Comparison of ENCODE assay signal across 16 cellular contexts in genomic region chr4:100933628-100934027, GRCh38.
DNase-seq lines count a peak whose midpoint lies in the region; ATAC-seq and TF ChIP-seq lines count a peak whose summit lies in the region.
"Had no signal": no experiment of that assay in that cellular context is flagged by ENCODE, and none has a peak within 500 bp of the region (broad histone marks: within the 10 kb centered on the region; RNA-seq: fewer than 3 reads in every experiment).

No MANE protein-coding gene starts in this region.

- no peak overlapping the region for H3K27ac ChIP-seq in breast epithelium
- H3K27ac ChIP-seq in vagina, result no peak overlapping the region
- no peak overlapping the region for H3K27ac ChIP-seq in testis

- H3K27me3 Mint-ChIP-seq in MCF 10A (ENCODE audit: insufficient read depth, unreplicated experiment), result no peaks in the 10 kb centered on the region
- H3K27me3 Mint-ChIP-seq: type B pancreatic cell had no signal

- H3K36me3 ChIP-seq in breast epithelium (no peaks in the 10 kb centered on the region), vagina (no peaks in the 10 kb centered on the region), testis (ENCODE audit: low read depth, missing control alignments) (no peaks in the 10 kb centered on the region)

- peak; percentile 42 for DNase-seq in MCF 10A (ENCODE audit: unreplicated experiment)
- no peak for DNase-seq in breast epithelium (ENCODE audit: low spot score in 2 of 2)
- peak; percentile 4 for DNase-seq in RPMI7951 (ENCODE audit: low read depth)
- DNase-seq in fibroblast of mammary gland (ENCODE audit: low read depth), result peak; percentile 80
- DNase-seq in vagina (ENCODE audit: extremely low spot score in 2 of 2), result no peak
- no peak for DNase-seq in testis
- DNase-seq: ACHN; activated CD4-positive, alpha-beta T cell treated with anti-CD3 and anti-CD28 coated beads, Interleukin-2, amount 10 ng/mL, durations not matched to agents 24 days and 14 days; cerebellar nuclear complex; NCI-H1436; nucleus accumbens; stimulated activated CD8-positive, alpha-beta memory T cell treated with anti-CD3 and anti-CD28 coated beads, Interleukin-4, amount 100 ng/mL, for 48 hours had no signal

- intact Hi-C loops in MCF 10A (cut with micrococcal nuclease) (loop anchor here (10.0 kb wide), 1 partner anchor 231 kb away; no protein-coding TSS in a partner anchor), breast epithelium (cut with DNase I; ENCODE audit: low total_unique reads) (loop anchor here (5.0 to 10.0 kb wide), 3 partner anchors 221 to 856 kb away; no protein-coding TSS in a partner anchor), vagina (cut with DNase I) (no loop called here), testis (cut with DNase I; ENCODE audit: low total_unique reads) (no loop called here)

- no peak for TF ChIP-seq CTCF in MCF 10A (IDR thresholded peaks at IDR 0.05; ENCODE audit: unreplicated experiment)
- TF ChIP-seq CTCF in breast epithelium (IDR thresholded peaks at IDR 0.05), result no peak
- no peak for TF ChIP-seq CTCF in fibroblast of mammary gland (conservative IDR thresholded peaks at IDR 0.05; ENCODE audit: control insufficient read depth, insufficient read depth, low read depth, low read length)
- TF ChIP-seq CTCF in vagina (IDR thresholded peaks at IDR 0.05), result no peak
- no peak for TF ChIP-seq CTCF in testis (IDR thresholded peaks at IDR 0.05)

- H3K36me3 Mint-ChIP-seq in MCF 10A (ENCODE audit: insufficient read depth, unreplicated experiment), result no peaks in the 10 kb centered on the region
- H3K36me3 Mint-ChIP-seq: type B pancreatic cell had no signal

- no peaks in the 10 kb centered on the region for H3K9me3 Mint-ChIP-seq in MCF 10A (ENCODE audit: unreplicated experiment)
- H3K9me3 Mint-ChIP-seq: activated CD4-positive, alpha-beta T cell treated with anti-CD3 and anti-CD28 coated beads, Interleukin-2, amount 10 ng/mL, durations not matched to agents 24 days and 14 days; T-helper 1 cell treated with Interleukin-12 subunit alpha and Interleukin-12 subunit beta and Interleukin-4 antibody, amounts not matched to agents 30 μg/mL and 1 μg/mL, for 36 hours; type B pancreatic cell had no signal

- ATAC-seq in HG02884 (IDR thresholded peaks at IDR 0.05; ENCODE audit: unreplicated experiment) (no peak), HG03520 (IDR thresholded peaks at IDR 0.05; ENCODE audit: unreplicated experiment) (no peak)

- peak overlapping the region; percentile 10 for H3K27ac Mint-ChIP-seq in MCF 10A (ENCODE audit: low read depth, unreplicated experiment)
- H3K27ac Mint-ChIP-seq: activated CD4-positive, alpha-beta T cell treated with anti-CD3 and anti-CD28 coated beads, Interleukin-2, amount 10 ng/mL, durations not matched to agents 24 days and 14 days; T-helper 1 cell treated with Interleukin-12 subunit alpha and Interleukin-12 subunit beta and Interleukin-4 antibody, amounts not matched to agents 30 μg/mL and 1 μg/mL, for 36 hours; type B pancreatic cell had no signal

- H3K27me3 ChIP-seq in breast epithelium (no peaks in the 10 kb centered on the region), vagina (no peaks in the 10 kb centered on the region), testis (no peaks in the 10 kb centered on the region)

- no peaks in the 10 kb centered on the region for H3K9me3 ChIP-seq in breast epithelium
- no peaks in the 10 kb centered on the region for H3K9me3 ChIP-seq in vagina
- no peaks in the 10 kb centered on the region for H3K9me3 ChIP-seq in testis

- H3K4me1 ChIP-seq in breast epithelium, result no peaks in the 10 kb centered on the region
- H3K4me1 ChIP-seq in vagina, result no peaks in the 10 kb centered on the region
- H3K4me1 ChIP-seq in testis, result no peaks in the 10 kb centered on the region

- peaks cover 15% of the 10 kb centered on the region for H3K4me1 Mint-ChIP-seq in MCF 10A (ENCODE audit: insufficient read depth, unreplicated experiment)

- TF ChIP-seq POLR2A in breast epithelium (IDR thresholded peaks at IDR 0.05), result no peak
- TF ChIP-seq POLR2A in vagina (IDR thresholded peaks at IDR 0.05), result no peak
- no peak for TF ChIP-seq POLR2A in testis (IDR thresholded peaks at IDR 0.05)

- POLR2A ChIA-PET in MCF 10A (lab: Yijun Ruan, JAX), result interaction anchor here (0.6 to 1.3 kb wide), 4 partner anchors 10 to 573 kb away, joined by 3 read pairs; no protein-coding TSS in a partner anchor

- no peak overlapping the region for H3K4me3 Mint-ChIP-seq in MCF 10A (ENCODE audit: unreplicated experiment)
- H3K4me3 Mint-ChIP-seq: activated CD4-positive, alpha-beta T cell treated with anti-CD3 and anti-CD28 coated beads, Interleukin-2, amount 10 ng/mL, durations not matched to agents 24 days and 14 days; type B pancreatic cell had no signal

- 55 to 60% methylated on average over 4 of the region's 4 CpGs for WGBS in testis, 2 donors

- H3K4me3 ChIP-seq in breast epithelium (peak overlapping the region in 1 of 3 donors; percentile 13), fibroblast of mammary gland (ENCODE audit: control insufficient read depth, low read depth, low read length) (no peak overlapping the region), vagina (no peak overlapping the region), testis (no peak overlapping the region)

- CTCF ChIA-PET in MCF 10A (lab: Yijun Ruan, JAX), result interaction anchor here (0.7 to 1.7 kb wide), 2 partner anchors 11 to 37 kb away, joined by 3 to 6 read pairs; no protein-coding TSS in a partner anchor

- no TSS peak for BruUV-seq in MCF 10A (replicated peaks; lab: Mats Ljungman, UMichigan)

Comparison
In these comparisons a context has a peak if more than half of its experiments do, and no peak if none do; other contexts are left out.
1. DNase-seq: peak in MCF 10A (single experiment), RPMI7951 (single experiment) and fibroblast of mammary gland (single experiment); none in breast epithelium (0 of 2), vagina (0 of 2) and testis (single experiment).
2. intact Hi-C loops: an anchor here in MCF 10A (10.0 kb wide) and breast epithelium (5.0 to 10.0 kb wide); none called in vagina and testis.